In the genomic region with DNA sequence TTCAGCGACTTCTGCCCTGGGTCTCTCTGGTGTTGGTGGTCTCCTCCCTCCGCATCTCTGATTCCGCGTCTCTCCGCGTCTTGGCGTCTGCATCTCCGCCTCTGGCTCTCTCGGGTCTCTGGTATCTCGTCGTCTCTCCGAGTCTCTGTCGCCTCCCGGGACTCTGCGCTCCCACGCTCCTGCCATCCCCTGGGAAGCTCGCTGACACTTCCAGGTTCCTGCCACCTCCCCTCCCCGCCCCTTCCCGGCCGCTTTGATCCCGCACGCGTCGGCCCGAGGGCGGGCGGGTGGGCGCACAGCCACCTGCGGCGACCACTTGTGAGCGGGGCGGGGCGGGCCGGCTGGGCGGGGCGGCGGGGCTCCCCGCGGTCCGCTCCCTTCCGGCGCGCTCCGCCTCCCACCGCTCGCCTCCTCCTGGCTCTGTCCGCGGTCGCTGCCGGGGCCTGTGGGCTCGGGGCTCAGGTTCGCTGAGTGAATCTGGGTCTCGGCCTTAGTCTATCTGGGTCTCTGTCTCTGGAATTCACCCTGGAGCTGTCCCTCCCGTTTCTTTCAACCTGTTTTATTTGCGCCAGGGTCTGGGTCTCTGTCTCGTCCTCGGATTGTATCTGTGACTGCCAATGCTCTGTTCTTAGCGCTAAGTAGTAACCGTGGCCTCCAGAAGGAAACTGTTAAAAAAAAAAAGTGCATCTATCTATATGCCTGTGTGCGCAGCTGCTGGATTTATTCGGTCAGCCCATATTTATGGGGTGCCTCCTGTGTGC, we compare ENCODE assay signal across 1 cellular context.
TF ChIP-seq lines count a peak whose summit lies in the region.

No MANE protein-coding gene starts in this region.

TF ChIP-seq in A549, 52 proteins besides CTCF, POLR2A, EP300 and RAD21 (continued from another document):
- TF ChIP-seq, protein P1, sequence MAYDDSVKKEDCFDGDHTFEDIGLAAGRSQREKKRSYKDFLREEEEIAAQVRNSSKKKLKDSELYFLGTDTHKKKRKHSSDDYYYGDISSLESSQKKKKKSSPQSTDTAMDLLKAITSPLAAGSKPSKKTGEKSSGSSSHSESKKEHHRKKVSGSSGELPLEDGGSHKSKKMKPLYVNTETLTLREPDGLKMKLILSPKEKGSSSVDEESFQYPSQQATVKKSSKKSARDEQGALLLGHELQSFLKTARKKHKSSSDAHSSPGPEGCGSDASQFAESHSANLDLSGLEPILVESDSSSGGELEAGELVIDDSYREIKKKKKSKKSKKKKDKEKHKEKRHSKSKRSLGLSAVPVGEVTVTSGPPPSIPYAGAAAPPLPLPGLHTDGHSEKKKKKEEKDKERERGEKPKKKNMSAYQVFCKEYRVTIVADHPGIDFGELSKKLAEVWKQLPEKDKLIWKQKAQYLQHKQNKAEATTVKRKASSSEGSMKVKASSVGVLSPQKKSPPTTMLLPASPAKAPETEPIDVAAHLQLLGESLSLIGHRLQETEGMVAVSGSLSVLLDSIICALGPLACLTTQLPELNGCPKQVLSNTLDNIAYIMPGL (CRISPR knock-in tag; IDR thresholded peaks at IDR 0.05; ENCODE audit: borderline replicate concordance), result 0 out of 2 replicates have a peak, but pooled peaks have one; percentile 38
- no peak for TF ChIP-seq RARB (CRISPR knock-in tag; IDR thresholded peaks at IDR 0.05)
- TF ChIP-seq TFCP2L1 (CRISPR knock-in tag; IDR thresholded peaks at IDR 0.05), result peak; percentile 51; the same call in 1 of the 2 replicates
